Comparison of ENCODE assay signal across 20 cellular contexts in the genomic region with DNA sequence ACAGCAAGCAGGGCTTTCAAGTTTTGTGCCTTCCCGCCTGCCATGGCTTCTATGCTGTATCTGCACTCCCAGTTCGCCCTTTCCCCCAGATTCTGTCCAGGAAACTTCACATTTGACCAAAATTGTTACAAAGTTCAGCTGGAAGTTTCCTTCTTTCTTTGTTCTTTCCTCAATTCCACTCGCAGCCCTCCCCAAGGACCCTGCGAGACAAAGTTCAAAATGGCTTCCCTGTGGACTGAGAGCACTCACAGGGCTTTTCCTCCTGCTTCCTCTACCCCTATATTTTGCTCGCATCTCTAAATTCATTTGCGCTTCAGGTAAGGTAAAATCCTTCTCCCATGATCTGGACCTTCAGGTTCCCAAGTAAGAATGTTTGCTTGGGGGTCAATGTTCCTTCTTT.
DNase-seq lines count a peak whose midpoint lies in the region; ATAC-seq, FAIRE-seq and TF ChIP-seq lines count a peak whose summit lies in the region.
"Had no signal": no experiment of that assay in that cellular context is flagged by ENCODE, and none has a peak within 500 bp of the region (broad histone marks: within the 10 kb centered on the region; RNA-seq: fewer than 3 reads in every experiment).

No MANE protein-coding gene starts in this region.

- H3K4me3 ChIP-seq in mammary epithelial cell (replicated peaks in 1 of 3; ENCODE audit: insufficient read depth in 1 of 3, low read depth in 2 of 3, low read length in 3 of 3) = no peak overlapping the region
- H3K4me3 ChIP-seq in K562 = no peak overlapping the region
- H3K4me3 ChIP-seq in endodermal cell (ENCODE audit: low read length) = no peak overlapping the region
- no peak overlapping the region for H3K4me3 ChIP-seq in aorta (ENCODE audit: low read length in 2 of 2)
- H3K4me3 ChIP-seq: Peyer's patch had no signal

- DNase-seq in mammary epithelial cell (no peak), MCF 10A (ENCODE audit: unreplicated experiment) (no peak), K562 (ENCODE audit: extremely low read depth in 1 of 4, low spot score in 3 of 4) (no peak), mesothelial cell of epicardium (ENCODE audit: low spot score in 2 of 2, unreplicated experiment in 2 of 2) (no peak), endodermal cell (no peak), aorta (no peak), foreskin melanocyte (no peak)
- DNase-seq in activated T-cell treated with anti-CD3 and anti-CD28 coated beads, Interleukin-2, amount 50 U/mL, for 72 hours = no peak
- DNase-seq: COR-L47, DMS 273 treated with DMSO at 0.1 percent for 48 hours, DND-41, HCEC 1CT, MV-4-11, NCI-H1417 treated with DMSO at 0.1 percent for 48 hours, NCI-H1930, NCI-H226, NCI-H524 treated with DMSO at 0.1 percent for 48 hours, Peyer's patch had no signal

- H3K9me1 ChIP-seq in K562 (ENCODE audit: control insufficient read depth, insufficient read depth, low read length) = no peaks in the 10 kb centered on the region

- H3K36me3 ChIP-seq in mammary epithelial cell (ENCODE audit: insufficient read depth, low read length) = no peaks in the 10 kb centered on the region
- no peaks in the 10 kb centered on the region for H3K36me3 ChIP-seq in K562 (ENCODE audit: control insufficient read depth, insufficient read depth, low read length)
- H3K36me3 ChIP-seq in endodermal cell (ENCODE audit: control insufficient read depth, insufficient read depth, low read length) = no peaks in the 10 kb centered on the region
- H3K36me3 ChIP-seq in aorta (ENCODE audit: control insufficient read depth in 1 of 2, insufficient read depth in 2 of 2, low read length in 1 of 2) = no peaks in the 10 kb centered on the region
- H3K36me3 ChIP-seq: Peyer's patch had no signal

- peak overlapping the region; percentile 70 for H2AFZ ChIP-seq in mammary epithelial cell (ENCODE audit: low read depth, low read length)
- H2AFZ ChIP-seq in K562 (ENCODE audit: low read depth, low read length) = peak overlapping the region; percentile 27; the same call in 1 of the 2 replicates

- no peak overlapping the region for H3K4me2 ChIP-seq in mammary epithelial cell (ENCODE audit: insufficient read depth, low read depth, low read length)
- H3K4me2 ChIP-seq in K562 (ENCODE audit: insufficient read depth, low read length) = no peak overlapping the region

- no peak for ATAC-seq in K562
- ATAC-seq in aorta (ENCODE audit: low FRiP score) = no peak
- no peak for ATAC-seq in activated T-cell treated with anti-CD3 and anti-CD28 coated beads, Interleukin-2, amount 50 U/mL, for 72 hours (replicated peaks in 1 of 2)

- H3K27ac Mint-ChIP-seq in MCF 10A (ENCODE audit: low read depth, unreplicated experiment) = no peak overlapping the region
- peak overlapping the region; percentile 69 for H3K27ac Mint-ChIP-seq in mesothelial cell of epicardium
- no peak overlapping the region for H3K27ac Mint-ChIP-seq in endodermal cell
- no peak overlapping the region for H3K27ac Mint-ChIP-seq in activated T-cell treated with anti-CD3 and anti-CD28 coated beads, Interleukin-2, amount 50 U/mL, for 72 hours
- H3K27ac Mint-ChIP-seq: B cell had no signal

- in situ Hi-C loops in mammary epithelial cell (cut with MboI; ENCODE audit: low sequenced_read_pairs in 2 of 2) (no loop called here), K562 (cut with MboI) (no loop called here)

- TF ChIP-seq RAD21 in K562 (CRISPR knock-in tag; conservative IDR thresholded peaks at IDR 0.05 in 1 of 2, IDR thresholded peaks at IDR 0.05 in 1 of 2) = no peak

- H3K4me3 Mint-ChIP-seq in MCF 10A (ENCODE audit: unreplicated experiment) (no peak overlapping the region), mesothelial cell of epicardium (no peak overlapping the region), endodermal cell (no peak overlapping the region)
- H3K4me3 Mint-ChIP-seq in activated T-cell treated with anti-CD3 and anti-CD28 coated beads, Interleukin-2, amount 50 U/mL, for 72 hours = no peak overlapping the region
- H3K4me3 Mint-ChIP-seq: B cell had no signal

- WGBS in mammary epithelial cell (ENCODE audit: low coverage, missing lambda C conversion rate) = 87% methylated on average over 5 of the region's 6 CpGs
- 3% methylated on average over 6 of the region's 6 CpGs for WGBS in K562 (ENCODE audit: insufficient coverage, low coverage, missing lambda C conversion rate)
- WGBS in endodermal cell (ENCODE audit: insufficient coverage in 1 of 2, insufficient read length in 1 of 2), 2 experiments = 78 to 100% methylated on average over 5 to 6 of the region's 6 CpGs
- WGBS in aorta, 2 donors = 78 to 98% methylated on average over 6 of the region's 6 CpGs

- H3K4me1 Mint-ChIP-seq in MCF 10A (ENCODE audit: insufficient read depth, unreplicated experiment) = no peaks in the 10 kb centered on the region
- H3K4me1 Mint-ChIP-seq in mesothelial cell of epicardium = peaks cover 14% of the 10 kb centered on the region
- H3K4me1 Mint-ChIP-seq in endodermal cell = peaks cover 23% of the 10 kb centered on the region
- no peaks in the 10 kb centered on the region for H3K4me1 Mint-ChIP-seq in activated T-cell treated with anti-CD3 and anti-CD28 coated beads, Interleukin-2, amount 50 U/mL, for 72 hours (ENCODE audit: low read depth)
- H3K4me1 Mint-ChIP-seq: B cell had no signal

- dilution Hi-C loops in mammary epithelial cell (cut with HindIII; ENCODE audit: low sequenced_read_pairs) = no loop called here

- intact Hi-C loops in mammary epithelial cell (cut with micrococcal nuclease) (no loop called here), MCF 10A (cut with micrococcal nuclease) (no loop called here), K562 (cut with micrococcal nuclease) (no loop called here), aorta (cut with DNase I) (no loop called here)

- no peak for TF ChIP-seq POLR2A in K562 (conservative IDR thresholded peaks at IDR 0.05)

- no peaks in the 10 kb centered on the region for H3K36me3 Mint-ChIP-seq in MCF 10A (ENCODE audit: insufficient read depth, unreplicated experiment)
- H3K36me3 Mint-ChIP-seq in mesothelial cell of epicardium = peaks cover 4% of the 10 kb centered on the region
- H3K36me3 Mint-ChIP-seq in endodermal cell (ENCODE audit: low read depth) = no peaks in the 10 kb centered on the region
- H3K36me3 Mint-ChIP-seq in activated T-cell treated with anti-CD3 and anti-CD28 coated beads, Interleukin-2, amount 50 U/mL, for 72 hours (ENCODE audit: insufficient read depth in 2 of 2) = no peaks in the 10 kb centered on the region

- no peaks in the 10 kb centered on the region for H3K79me2 ChIP-seq in mammary epithelial cell (ENCODE audit: insufficient read depth, low read length)
- H3K79me2 ChIP-seq in K562 (ENCODE audit: control insufficient read depth, insufficient read depth, low read length) = no peaks in the 10 kb centered on the region

- POLR2A ChIA-PET in MCF 10A (lab: Yijun Ruan, JAX) (no interaction called here), K562 (lab: Yijun Ruan, JAX) (no interaction called here)

- CTCF ChIA-PET in mammary epithelial cell (lab: Charles Lee; ENCODE audit: low non-redundant PET) (no interaction called here), MCF 10A (lab: Yijun Ruan, JAX) (interaction anchor here (0.6 kb wide), 1 partner anchor 68 kb away, joined by 3 read pairs; no protein-coding TSS in a partner anchor), K562 (lab: Yijun Ruan, JAX; ENCODE audit: low intra/inter-chr PET ratio) (no interaction called here)

- H3K9me3 ChIP-seq in mammary epithelial cell (replicated peaks; ENCODE audit: insufficient read depth, low read length) (no peaks in the 10 kb centered on the region), K562 (replicated peaks; ENCODE audit: control insufficient read depth, insufficient read depth, low read depth, low read length) (no peaks in the 10 kb centered on the region; the same call in 1 of the 2 replicates), endodermal cell (ENCODE audit: control insufficient read depth, low read length) (no peaks in the 10 kb centered on the region), aorta (ENCODE audit: control insufficient read depth, low read length) (no peaks in the 10 kb centered on the region)
- H3K9me3 ChIP-seq: Peyer's patch had no signal

- no peak for FAIRE-seq in K562 (lab: Jason Lieb, UNC)

- no peaks in the 10 kb centered on the region for H3K9me3 Mint-ChIP-seq in MCF 10A (ENCODE audit: unreplicated experiment)
- H3K9me3 Mint-ChIP-seq in mesothelial cell of epicardium = peaks cover 25% of the 10 kb centered on the region
- H3K9me3 Mint-ChIP-seq in endodermal cell = no peaks in the 10 kb centered on the region
- no peaks in the 10 kb centered on the region for H3K9me3 Mint-ChIP-seq in activated T-cell treated with anti-CD3 and anti-CD28 coated beads, Interleukin-2, amount 50 U/mL, for 72 hours

- no peak for TF ChIP-seq EP300 in K562 (IDR thresholded peaks at IDR 0.05; ENCODE audit: low read length)

- TF ChIP-seq CTCF in mammary epithelial cell (conservative IDR thresholded peaks at IDR 0.05 in 1 of 2, IDR thresholded peaks at IDR 0.05 in 1 of 2; ENCODE audit: extremely low read depth in 1 of 2, insufficient read depth in 1 of 2, low read depth in 1 of 2, low read length in 2 of 2) = no peak
- TF ChIP-seq CTCF in MCF 10A (IDR thresholded peaks at IDR 0.05; ENCODE audit: unreplicated experiment) = no peak
- TF ChIP-seq CTCF in K562 (IDR thresholded peaks at IDR 0.05 in 2 of 3, conservative IDR thresholded peaks at IDR 0.05 in 1 of 3; ENCODE audit: insufficient read depth in 2 of 3, low read depth in 1 of 3, low read length in 3 of 3) = no peak
- no peak for TF ChIP-seq CTCF in mesothelial cell of epicardium (IDR thresholded peaks at IDR 0.05; ENCODE audit: unreplicated experiment)
- no peak for TF ChIP-seq CTCF in endodermal cell (conservative IDR thresholded peaks at IDR 0.05)

- no TSS peak for BruUV-seq in mammary epithelial cell (replicated peaks; lab: Mats Ljungman, UMichigan)
- BruUV-seq in MCF 10A (replicated peaks; lab: Mats Ljungman, UMichigan) = no TSS peak
- no TSS peak for BruUV-seq in K562 (replicated peaks; lab: Mats Ljungman, UMichigan)

- H3K27me3 ChIP-seq in mammary epithelial cell (ENCODE audit: insufficient read depth, low read length) (no peaks in the 10 kb centered on the region), K562 (ENCODE audit: control insufficient read depth in 2 of 2, insufficient read depth in 2 of 2, low read length in 2 of 2) (no peaks in the 10 kb centered on the region), endodermal cell (ENCODE audit: control insufficient read depth, insufficient read depth, low read length, poor library complexity, severe bottlenecking) (no peaks in the 10 kb centered on the region), aorta (ENCODE audit: control insufficient read depth in 1 of 2, insufficient read depth in 2 of 2, low read length in 1 of 2) (no peaks in the 10 kb centered on the region)
- H3K27me3 ChIP-seq: Peyer's patch had no signal

- H3K27ac ChIP-seq in mammary epithelial cell (ENCODE audit: insufficient read depth, low read depth, low read length) (no peak overlapping the region), K562 (ENCODE audit: extremely low read depth, low read depth, low read length) (no peak overlapping the region), endodermal cell (ENCODE audit: low read depth, low read length) (no peak overlapping the region), aorta (ENCODE audit: low read depth in 1 of 2, low read length in 2 of 2) (no peak overlapping the region)
- H3K27ac ChIP-seq: 22Rv1, Peyer's patch had no signal

- H3K9ac ChIP-seq in mammary epithelial cell (ENCODE audit: insufficient read depth, low read length) (no peak overlapping the region), K562 (ENCODE audit: insufficient read depth in 1 of 2, low read depth in 2 of 2, low read length in 2 of 2) (no peak overlapping the region), endodermal cell (ENCODE audit: extremely low read depth, low read length, poor library complexity, severe bottlenecking) (no peak overlapping the region)

- H3K27me3 Mint-ChIP-seq in MCF 10A (ENCODE audit: insufficient read depth, unreplicated experiment) (no peaks in the 10 kb centered on the region), mesothelial cell of epicardium (ENCODE audit: low read depth) (no peaks in the 10 kb centered on the region), endodermal cell (ENCODE audit: insufficient read depth) (no peaks in the 10 kb centered on the region)
- peaks cover 17% of the 10 kb centered on the region for H3K27me3 Mint-ChIP-seq in activated T-cell treated with anti-CD3 and anti-CD28 coated beads, Interleukin-2, amount 50 U/mL, for 72 hours (ENCODE audit: low read depth)
- H3K27me3 Mint-ChIP-seq: B cell had no signal

- H3K4me1 ChIP-seq in mammary epithelial cell (ENCODE audit: insufficient read depth, low read length) (peaks cover 18% of the 10 kb centered on the region), K562 (replicated peaks in 1 of 2; ENCODE audit: control insufficient read depth in 2 of 2, insufficient read depth in 2 of 2, low read length in 2 of 2) (no peaks in the 10 kb centered on the region), endodermal cell (ENCODE audit: control insufficient read depth, insufficient read depth, low read length) (no peaks in the 10 kb centered on the region), aorta (ENCODE audit: control insufficient read depth in 1 of 2, insufficient read depth in 2 of 2, low read length in 2 of 2) (no peaks in the 10 kb centered on the region)
- H3K4me1 ChIP-seq: Peyer's patch had no signal

- H4K20me1 ChIP-seq in mammary epithelial cell (ENCODE audit: insufficient read depth, low read length) (no peaks in the 10 kb centered on the region), K562 (replicated peaks; ENCODE audit: control insufficient read depth, insufficient read depth, low read length) (no peaks in the 10 kb centered on the region)
